8 cellular contexts compared by ENCODE assay signal in the genomic region with DNA sequence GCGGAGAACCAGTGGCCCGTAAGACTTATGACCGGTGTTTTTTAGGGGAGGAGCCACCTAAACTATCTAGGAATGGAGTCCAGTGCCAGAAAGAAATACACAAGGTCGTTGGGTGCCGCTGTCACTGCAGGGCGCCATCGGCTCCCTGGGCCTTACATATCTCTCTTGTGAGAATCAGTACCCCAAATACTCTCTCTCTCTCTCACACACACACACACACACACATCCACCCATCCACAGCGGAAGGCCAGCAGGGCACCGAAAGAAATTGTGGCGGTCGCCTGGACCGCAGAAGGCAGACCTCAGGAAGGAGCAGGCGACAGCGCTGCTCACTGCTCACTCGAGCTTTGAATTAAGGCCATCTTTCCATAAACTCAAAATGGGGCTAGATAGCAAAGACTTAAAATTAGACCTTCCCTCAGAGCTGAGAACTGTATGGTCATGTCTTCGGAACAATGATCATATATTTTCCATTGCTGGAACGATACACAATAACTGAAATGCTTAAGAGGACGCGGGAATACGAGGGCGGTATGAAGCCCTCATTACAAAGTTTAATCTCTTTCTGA. TPM values are rescaled to one million over a fixed set of nuclear protein-coding genes. Genes with fewer than 3 reads are reported as not detected.
DNase-seq lines count a peak whose midpoint lies in the region; ATAC-seq and TF ChIP-seq lines count a peak whose summit lies in the region.

No MANE protein-coding gene starts in this region.

- POLR2A ChIA-PET in WTC11 (lab: Charles Lee): interaction anchor here (0.5 kb wide), 1 partner anchor 80 kb away, joined by 3 read pairs; no protein-coding TSS in a partner anchor

- H3K4me1 ChIP-seq in BLaER1 treated with 17β-estradiol and CSF1 and Interleukin-3, amounts not matched to agents 10 nM and 100 nM: peaks cover 0 to 3% (median 0%) of the 10 kb centered on the region in 10 experiments; a peak in 1 of 20 replicates
- peaks cover 35% of the 10 kb centered on the region for H3K4me1 ChIP-seq in lower lobe of right lung

- peak; percentile 80 for ATAC-seq in GM21528 (IDR thresholded peaks at IDR 0.05; ENCODE audit: low FRiP score, unreplicated experiment)
- no peak for ATAC-seq in WTC11
- ATAC-seq in lower lobe of right lung: no peak
- ATAC-seq in HG02973 (IDR thresholded peaks at IDR 0.05; ENCODE audit: unreplicated experiment): no peak

- peak overlapping the region in 7 of 11 experiments; percentile 4 to 37 (median 16); a peak in 8 of 22 replicates for H3K4me2 ChIP-seq in BLaER1 treated with 17β-estradiol and CSF1 and Interleukin-3, amounts not matched to agents 10 nM and 100 nM

- H3K4me3 ChIP-seq in BLaER1 treated with 17β-estradiol and CSF1 and Interleukin-3, amounts not matched to agents 10 nM and 100 nM: no peak overlapping the region; a peak in 1 of 20 replicates
- peak overlapping the region; percentile 55 for H3K4me3 ChIP-seq in lower lobe of right lung
- no peak overlapping the region for H3K4me3 ChIP-seq in WERI-Rb-1 (ENCODE audit: low read depth, low read length)

- peaks cover 100% of the 10 kb centered on the region for H3K27me3 Mint-ChIP-seq in WTC11 (ENCODE audit: low read depth)

- H3K36me3 Mint-ChIP-seq in WTC11: peaks cover 4% of the 10 kb centered on the region

- H3K36me3 ChIP-seq in BLaER1 treated with 17β-estradiol and CSF1 and Interleukin-3, amounts not matched to agents 10 nM and 100 nM: peaks cover 0 to 9% (median 0%) of the 10 kb centered on the region in 11 experiments; a peak in 3 of 22 replicates
- peaks cover 13% of the 10 kb centered on the region for H3K36me3 ChIP-seq in lower lobe of right lung
- H3K36me3 ChIP-seq in WERI-Rb-1: no peaks in the 10 kb centered on the region; the same call in 1 of the 2 replicates

- intact Hi-C loops in lower lobe of right lung (cut with DNase I): no loop called here

- CTCF ChIA-PET in WTC11 (lab: Charles Lee): interaction anchor here (0.9 kb wide), 1 partner anchor 12 kb away, joined by 3 read pairs; no protein-coding TSS in a partner anchor

- no peak overlapping the region for H3K27ac ChIP-seq in BLaER1 treated with 17β-estradiol and CSF1 and Interleukin-3, amounts not matched to agents 10 nM and 100 nM
- H3K27ac ChIP-seq in lower lobe of right lung (no peak overlapping the region), WERI-Rb-1 (no peak overlapping the region)

- peaks cover 54% of the 10 kb centered on the region for H3K4me1 Mint-ChIP-seq in WTC11

- H3K4me3 Mint-ChIP-seq in WTC11: peak overlapping the region; percentile 62

- H3K27me3 ChIP-seq in BLaER1 treated with 17β-estradiol and CSF1 and Interleukin-3, amounts not matched to agents 10 nM and 100 nM: peaks cover 36 to 52% (median 47%) of the 10 kb centered on the region in 11 experiments
- H3K27me3 ChIP-seq in lower lobe of right lung (ENCODE audit: low read depth): peaks cover 45% of the 10 kb centered on the region
- no peaks in the 10 kb centered on the region for H3K27me3 ChIP-seq in WERI-Rb-1 (ENCODE audit: insufficient read depth, low read depth, severe bottlenecking)

- H3K9me3 ChIP-seq in BLaER1 treated with 17β-estradiol and CSF1 and Interleukin-3, amounts not matched to agents 10 nM and 100 nM (replicated peaks in 1 of 11): peaks cover 23 to 38% (median 36%) of the 10 kb centered on the region in 11 experiments; a peak in 21 of 22 replicates
- H3K9me3 ChIP-seq in lower lobe of right lung (no peaks in the 10 kb centered on the region), WERI-Rb-1 (ENCODE audit: severe bottlenecking) (peaks cover 2% of the 10 kb centered on the region)

- DNase-seq in WTC11 (ENCODE audit: low spot score): no peak
- no peak for DNase-seq in lower lobe of right lung
- DNase-seq in WERI-Rb-1: no peak
- DNase-seq in activated CD4-positive, CD25-positive, alpha-beta regulatory T cell treated with anti-CD3 and anti-CD28 coated beads, Interleukin-2, amount 50 U/mL, for 72 hours: no peak
- no peak for DNase-seq in SHP77 (lab: John Stamatoyannopoulos, UW)

- peaks cover 4% of the 10 kb centered on the region; the same call in 1 of the 2 replicates for H3K9me3 Mint-ChIP-seq in WTC11

- no peak for TF ChIP-seq CTCF in WTC11 (IDR thresholded peaks at IDR 0.05)
- TF ChIP-seq CTCF in lower lobe of right lung (IDR thresholded peaks at IDR 0.05): no peak
- TF ChIP-seq CTCF in WERI-Rb-1 (IDR thresholded peaks at IDR 0.05; ENCODE audit: low read depth, low read length): no peak

- H3K27ac Mint-ChIP-seq in WTC11: no peak overlapping the region

- H4K20me1 ChIP-seq in BLaER1 treated with 17β-estradiol and CSF1 and Interleukin-3, amounts not matched to agents 10 nM and 100 nM: no peaks in the 10 kb centered on the region

- H3K9ac ChIP-seq in BLaER1 treated with 17β-estradiol and CSF1 and Interleukin-3, amounts not matched to agents 10 nM and 100 nM: no peak overlapping the region

TF ChIP-seq in WTC11, 78 proteins besides CTCF, POLR2A, EP300 and RAD21:
- no peak for TF ChIP-seq ZNF219 (CRISPR knock-in tag; IDR thresholded peaks at IDR 0.05; ENCODE audit: borderline replicate concordance)
- no peak for TF ChIP-seq ELF4 (CRISPR knock-in tag; IDR thresholded peaks at IDR 0.05; ENCODE audit: low read depth)
- TF ChIP-seq, protein P1, sequence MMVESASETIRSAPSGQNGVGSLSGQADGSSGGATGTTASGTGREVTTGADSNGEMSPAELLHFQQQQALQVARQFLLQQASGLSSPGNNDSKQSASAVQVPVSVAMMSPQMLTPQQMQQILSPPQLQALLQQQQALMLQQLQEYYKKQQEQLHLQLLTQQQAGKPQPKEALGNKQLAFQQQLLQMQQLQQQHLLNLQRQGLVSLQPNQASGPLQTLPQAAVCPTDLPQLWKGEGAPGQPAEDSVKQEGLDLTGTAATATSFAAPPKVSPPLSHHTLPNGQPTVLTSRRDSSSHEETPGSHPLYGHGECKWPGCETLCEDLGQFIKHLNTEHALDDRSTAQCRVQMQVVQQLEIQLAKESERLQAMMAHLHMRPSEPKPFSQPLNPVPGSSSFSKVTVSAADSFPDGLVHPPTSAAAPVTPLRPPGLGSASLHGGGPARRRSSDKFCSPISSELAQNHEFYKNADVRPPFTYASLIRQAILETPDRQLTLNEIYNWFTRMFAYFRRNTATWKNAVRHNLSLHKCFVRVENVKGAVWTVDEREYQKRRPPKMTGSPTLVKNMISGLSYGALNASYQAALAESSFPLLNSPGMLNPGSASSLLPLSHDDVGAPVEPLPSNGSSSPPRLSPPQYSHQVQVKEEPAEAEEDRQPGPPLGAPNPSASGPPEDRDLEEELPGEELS (CRISPR knock-in tag; IDR thresholded peaks at IDR 0.05): no peak
- TF ChIP-seq, protein P2, sequence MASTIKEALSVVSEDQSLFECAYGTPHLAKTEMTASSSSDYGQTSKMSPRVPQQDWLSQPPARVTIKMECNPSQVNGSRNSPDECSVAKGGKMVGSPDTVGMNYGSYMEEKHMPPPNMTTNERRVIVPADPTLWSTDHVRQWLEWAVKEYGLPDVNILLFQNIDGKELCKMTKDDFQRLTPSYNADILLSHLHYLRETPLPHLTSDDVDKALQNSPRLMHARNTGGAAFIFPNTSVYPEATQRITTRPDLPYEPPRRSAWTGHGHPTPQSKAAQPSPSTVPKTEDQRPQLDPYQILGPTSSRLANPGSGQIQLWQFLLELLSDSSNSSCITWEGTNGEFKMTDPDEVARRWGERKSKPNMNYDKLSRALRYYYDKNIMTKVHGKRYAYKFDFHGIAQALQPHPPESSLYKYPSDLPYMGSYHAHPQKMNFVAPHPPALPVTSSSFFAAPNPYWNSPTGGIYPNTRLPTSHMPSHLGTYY (CRISPR knock-in tag; IDR thresholded peaks at IDR 0.05): no peak
- TF ChIP-seq, protein P3, sequence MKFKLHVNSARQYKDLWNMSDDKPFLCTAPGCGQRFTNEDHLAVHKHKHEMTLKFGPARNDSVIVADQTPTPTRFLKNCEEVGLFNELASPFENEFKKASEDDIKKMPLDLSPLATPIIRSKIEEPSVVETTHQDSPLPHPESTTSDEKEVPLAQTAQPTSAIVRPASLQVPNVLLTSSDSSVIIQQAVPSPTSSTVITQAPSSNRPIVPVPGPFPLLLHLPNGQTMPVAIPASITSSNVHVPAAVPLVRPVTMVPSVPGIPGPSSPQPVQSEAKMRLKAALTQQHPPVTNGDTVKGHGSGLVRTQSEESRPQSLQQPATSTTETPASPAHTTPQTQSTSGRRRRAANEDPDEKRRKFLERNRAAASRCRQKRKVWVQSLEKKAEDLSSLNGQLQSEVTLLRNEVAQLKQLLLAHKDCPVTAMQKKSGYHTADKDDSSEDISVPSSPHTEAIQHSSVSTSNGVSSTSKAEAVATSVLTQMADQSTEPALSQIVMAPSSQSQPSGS (CRISPR knock-in tag; IDR thresholded peaks at IDR 0.05; ENCODE audit: borderline replicate concordance, low read depth): no peak

RNA-seq across cellular contexts. Expression of a gene that starts 10.3 kb away (rescaled TPM):
- total RNA-seq in WTC11 (2021) (0.66 to 0.69 TPM (median 0.66 TPM) in 3 replicates), lower lobe of right lung (4.0 TPM)
